In the genomic region with DNA sequence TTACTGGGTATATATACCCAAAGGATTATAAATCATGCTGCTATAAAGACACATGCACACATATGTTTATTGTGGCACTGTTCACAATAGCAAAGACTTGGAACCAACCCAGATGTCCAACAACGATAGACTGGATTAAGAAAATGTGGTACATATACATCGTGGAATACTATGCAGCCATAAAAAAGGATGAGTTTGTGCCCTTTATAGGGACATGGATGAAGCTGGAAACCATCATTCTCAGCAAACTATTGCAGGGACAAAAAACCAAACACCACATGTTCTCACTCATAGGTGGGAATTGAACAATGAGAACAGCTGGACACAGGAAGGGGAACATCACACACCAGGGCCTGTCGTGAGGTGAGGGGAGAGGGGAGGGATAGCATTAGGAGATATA, we compare ENCODE assay signal across 6 cellular contexts. TPM values are rescaled to one million over a fixed set of nuclear protein-coding genes. Genes with fewer than 3 reads are reported as not detected.
A peak's percentile ranks its signal among the peaks of the same experiment; 100 is the strongest.
DNase-seq lines count a peak whose midpoint lies in the region; ATAC-seq and TF ChIP-seq lines count a peak whose summit lies in the region.
"Not testable (repeated sequence)": the region's sequence is repeated elsewhere in the genome, so short reads cannot be mapped to it uniquely, and the experiment has no call there.

No MANE protein-coding gene starts in this region.

- H3K4me3 ChIP-seq in CD8-positive, alpha-beta T cell (ENCODE audit: low read depth, low read length) = not testable (repeated sequence)

- not testable (repeated sequence) for H3K27me3 ChIP-seq in CD8-positive, alpha-beta T cell (ENCODE audit: insufficient read depth, low read length)

- POLR2A ChIA-PET in CD8-positive, alpha-beta T cell (lab: Charles Lee); activated CD4-positive, alpha-beta T cell treated with anti-CD3 and anti-CD28 coated beads for 36 hours (lab: Charles Lee): not testable (repeated sequence)

- DNase-seq in CD8-positive, alpha-beta T cell; activated CD4-positive, alpha-beta T cell treated with anti-CD3 and anti-CD28 coated beads for 36 hours; activated naive CD4-positive, alpha-beta T cell treated with anti-CD3 and anti-CD28 coated beads for 36 hours; activated naive CD8-positive, alpha-beta T cell treated with anti-CD3 and anti-CD28 coated beads for 36 hours; immature natural killer cell: not testable (repeated sequence)

- H3K36me3 Mint-ChIP-seq in CD8-positive, alpha-beta T cell = peaks cover 41% of the 10 kb centered on the region
- peaks cover 35% of the 10 kb centered on the region for H3K36me3 Mint-ChIP-seq in activated CD4-positive, alpha-beta T cell treated with anti-CD3 and anti-CD28 coated beads for 36 hours (ENCODE audit: low read depth)
- peaks cover 29% of the 10 kb centered on the region for H3K36me3 Mint-ChIP-seq in activated naive CD4-positive, alpha-beta T cell treated with anti-CD3 and anti-CD28 coated beads for 36 hours (ENCODE audit: low read depth)
- peaks cover 46% of the 10 kb centered on the region for H3K36me3 Mint-ChIP-seq in activated naive CD8-positive, alpha-beta T cell treated with anti-CD3 and anti-CD28 coated beads for 36 hours
- peaks cover 0 to 20% (median 13%) of the 10 kb centered on the region in 3 donors for H3K36me3 Mint-ChIP-seq in immature natural killer cell
- peaks cover 62% of the 10 kb centered on the region for H3K36me3 Mint-ChIP-seq in stimulated activated naive CD8-positive, alpha-beta T cell treated with anti-CD3 and anti-CD28 coated beads, Interleukin-15, Interleukin-2, amounts not matched to agents 100 ng/mL and 50 ng/mL, for 24 hours (ENCODE audit: low read depth)

- H3K4me3 Mint-ChIP-seq in CD8-positive, alpha-beta T cell; activated CD4-positive, alpha-beta T cell treated with anti-CD3 and anti-CD28 coated beads for 36 hours; activated naive CD4-positive, alpha-beta T cell treated with anti-CD3 and anti-CD28 coated beads for 36 hours; activated naive CD8-positive, alpha-beta T cell treated with anti-CD3 and anti-CD28 coated beads for 36 hours; immature natural killer cell; stimulated activated naive CD8-positive, alpha-beta T cell treated with anti-CD3 and anti-CD28 coated beads, Interleukin-15, Interleukin-2, amounts not matched to agents 100 ng/mL and 50 ng/mL, for 24 hours: not testable (repeated sequence)

- TF ChIP-seq CTCF in CD8-positive, alpha-beta T cell (IDR thresholded peaks at IDR 0.05) = not testable (repeated sequence)

- H3K9me3 ChIP-seq in CD8-positive, alpha-beta T cell (ENCODE audit: low read length) = not testable (repeated sequence)

- H3K27ac ChIP-seq in CD8-positive, alpha-beta T cell (ENCODE audit: low read depth, low read length) = not testable (repeated sequence)

- H3K36me3 ChIP-seq in CD8-positive, alpha-beta T cell (ENCODE audit: insufficient read depth, low read length) = not testable (repeated sequence)

- H3K4me1 Mint-ChIP-seq in CD8-positive, alpha-beta T cell (ENCODE audit: low read depth) = peaks cover 31% of the 10 kb centered on the region
- peaks cover 30% of the 10 kb centered on the region for H3K4me1 Mint-ChIP-seq in activated CD4-positive, alpha-beta T cell treated with anti-CD3 and anti-CD28 coated beads for 36 hours
- peaks cover 38% of the 10 kb centered on the region for H3K4me1 Mint-ChIP-seq in activated naive CD4-positive, alpha-beta T cell treated with anti-CD3 and anti-CD28 coated beads for 36 hours (ENCODE audit: low read depth)
- peaks cover 25% of the 10 kb centered on the region for H3K4me1 Mint-ChIP-seq in activated naive CD8-positive, alpha-beta T cell treated with anti-CD3 and anti-CD28 coated beads for 36 hours
- peaks cover 32 to 37% of the 10 kb centered on the region in 2 donors for H3K4me1 Mint-ChIP-seq in immature natural killer cell
- H3K4me1 Mint-ChIP-seq in stimulated activated naive CD8-positive, alpha-beta T cell treated with anti-CD3 and anti-CD28 coated beads, Interleukin-15, Interleukin-2, amounts not matched to agents 100 ng/mL and 50 ng/mL, for 24 hours (ENCODE audit: low read depth) = peaks cover 22% of the 10 kb centered on the region

- not testable (repeated sequence) for H3K9me3 Mint-ChIP-seq in CD8-positive, alpha-beta T cell; activated CD4-positive, alpha-beta T cell treated with anti-CD3 and anti-CD28 coated beads for 36 hours (ENCODE audit: low read depth); activated naive CD4-positive, alpha-beta T cell treated with anti-CD3 and anti-CD28 coated beads for 36 hours; activated naive CD8-positive, alpha-beta T cell treated with anti-CD3 and anti-CD28 coated beads for 36 hours; immature natural killer cell; stimulated activated naive CD8-positive, alpha-beta T cell treated with anti-CD3 and anti-CD28 coated beads, Interleukin-15, Interleukin-2, amounts not matched to agents 100 ng/mL and 50 ng/mL, for 24 hours

- not testable (repeated sequence) for H3K27me3 Mint-ChIP-seq in CD8-positive, alpha-beta T cell (ENCODE audit: low read depth); activated CD4-positive, alpha-beta T cell treated with anti-CD3 and anti-CD28 coated beads for 36 hours; activated naive CD4-positive, alpha-beta T cell treated with anti-CD3 and anti-CD28 coated beads for 36 hours (ENCODE audit: low read depth); activated naive CD8-positive, alpha-beta T cell treated with anti-CD3 and anti-CD28 coated beads for 36 hours; immature natural killer cell (ENCODE audit: low read depth in 3 of 3); stimulated activated naive CD8-positive, alpha-beta T cell treated with anti-CD3 and anti-CD28 coated beads, Interleukin-15, Interleukin-2, amounts not matched to agents 100 ng/mL and 50 ng/mL, for 24 hours

- peak overlapping the region; percentile 69 for H3K27ac Mint-ChIP-seq in CD8-positive, alpha-beta T cell
- H3K27ac Mint-ChIP-seq in activated CD4-positive, alpha-beta T cell treated with anti-CD3 and anti-CD28 coated beads for 36 hours = peak overlapping the region; percentile 11
- peak overlapping the region; percentile 73 for H3K27ac Mint-ChIP-seq in activated naive CD4-positive, alpha-beta T cell treated with anti-CD3 and anti-CD28 coated beads for 36 hours
- H3K27ac Mint-ChIP-seq in activated naive CD8-positive, alpha-beta T cell treated with anti-CD3 and anti-CD28 coated beads for 36 hours = peak overlapping the region; percentile 54
- H3K27ac Mint-ChIP-seq in immature natural killer cell = peak overlapping the region in 5 of 6 donors; percentile 29 to 89 (median 66)
- peak overlapping the region; percentile 36 for H3K27ac Mint-ChIP-seq in stimulated activated naive CD8-positive, alpha-beta T cell treated with anti-CD3 and anti-CD28 coated beads, Interleukin-15, Interleukin-2, amounts not matched to agents 100 ng/mL and 50 ng/mL, for 24 hours

- CTCF ChIA-PET in CD8-positive, alpha-beta T cell (lab: Charles Lee) = not testable (repeated sequence)
- CTCF ChIA-PET in activated CD4-positive, alpha-beta T cell treated with anti-CD3 and anti-CD28 coated beads for 36 hours (lab: Charles Lee) = interaction anchor here (1.5 kb wide), 1 partner anchor 14 kb away, joined by 5 read pairs; no protein-coding TSS in a partner anchor
- CTCF ChIA-PET in activated naive CD4-positive, alpha-beta T cell treated with anti-CD3 and anti-CD28 coated beads for 36 hours (lab: Charles Lee) = interaction anchor here (0.6 kb wide), 1 partner anchor 419 kb away, joined by 3 read pairs; no protein-coding TSS in a partner anchor

- H3K4me1 ChIP-seq in CD8-positive, alpha-beta T cell (ENCODE audit: insufficient read depth, low read length) = peaks cover 15% of the 10 kb centered on the region

- ATAC-seq in CD8-positive, alpha-beta T cell; activated CD4-positive, alpha-beta T cell treated with anti-CD3 and anti-CD28 coated beads for 36 hours: not testable (repeated sequence)

- intact Hi-C loops in CD8-positive, alpha-beta T cell (cut with DNase I, micrococcal nuclease); activated CD4-positive, alpha-beta T cell treated with anti-CD3 and anti-CD28 coated beads for 36 hours (cut with DNase I, micrococcal nuclease); activated naive CD4-positive, alpha-beta T cell treated with anti-CD3 and anti-CD28 coated beads for 36 hours (cut with micrococcal nuclease): not testable (repeated sequence)

RNA-seq across cellular contexts. Expression of a gene that starts 58.7 kb away (rescaled TPM):
- total RNA-seq in CD8-positive, alpha-beta T cell = 10 to 100 TPM; 50.8 to 51.1 TPM
- total RNA-seq in activated CD4-positive, alpha-beta T cell treated with anti-CD3 and anti-CD28 coated beads for 36 hours = 100 to 1,000 TPM; 107 to 123 TPM
- total RNA-seq in activated naive CD4-positive, alpha-beta T cell treated with anti-CD3 and anti-CD28 coated beads for 36 hours = 10 to 100 TPM; 72.7 to 81.4 TPM
- total RNA-seq in activated naive CD8-positive, alpha-beta T cell treated with anti-CD3 and anti-CD28 coated beads for 36 hours = 100 to 1,000 TPM; 162 to 171 TPM
- 10 to 100 TPM in 1 of 3 donors, 1 to 10 TPM in 2; 4.6 to 11.6 (median 7.4) TPM for polyA plus RNA-seq in immature natural killer cell

RNA-seq across cellular contexts. Expression of a gene that starts 59.5 kb away (rescaled TPM):
- total RNA-seq in CD8-positive, alpha-beta T cell = 100 to 1,000 TPM; 139 to 157 TPM
- total RNA-seq in activated CD4-positive, alpha-beta T cell treated with anti-CD3 and anti-CD28 coated beads for 36 hours = 100 to 1,000 TPM; 163 to 167 TPM
- 100 to 1,000 TPM; 142 to 145 TPM for total RNA-seq in activated naive CD4-positive, alpha-beta T cell treated with anti-CD3 and anti-CD28 coated beads for 36 hours
- total RNA-seq in activated naive CD8-positive, alpha-beta T cell treated with anti-CD3 and anti-CD28 coated beads for 36 hours = 100 to 1,000 TPM; 137 to 156 TPM
- polyA plus RNA-seq in immature natural killer cell = 10 to 100 TPM in 1 of 3 donors, 1 to 10 TPM in 2; 6.5 to 14.0 (median 8.7) TPM

Comparison
In these comparisons a context has a peak if more than half of its experiments do, and no peak if none do; other contexts are left out.
1. H3K27ac Mint-ChIP-seq: peak in every context shown above with its lines; median percentile 73 in activated naive CD4-positive, alpha-beta T cell treated with anti-CD3 and anti-CD28 coated beads for 36 hours; 69 in CD8-positive, alpha-beta T cell; 66 in immature natural killer cell; 54 in activated naive CD8-positive, alpha-beta T cell treated with anti-CD3 and anti-CD28 coated beads for 36 hours; 36 in stimulated activated naive CD8-positive, alpha-beta T cell treated with anti-CD3 and anti-CD28 coated beads, Interleukin-15, Interleukin-2, amounts not matched to agents 100 ng/mL and 50 ng/mL, for 24 hours; 11 in activated CD4-positive, alpha-beta T cell treated with anti-CD3 and anti-CD28 coated beads for 36 hours.